ENCODE assay signal across 13 cellular contexts in the genomic region with DNA sequence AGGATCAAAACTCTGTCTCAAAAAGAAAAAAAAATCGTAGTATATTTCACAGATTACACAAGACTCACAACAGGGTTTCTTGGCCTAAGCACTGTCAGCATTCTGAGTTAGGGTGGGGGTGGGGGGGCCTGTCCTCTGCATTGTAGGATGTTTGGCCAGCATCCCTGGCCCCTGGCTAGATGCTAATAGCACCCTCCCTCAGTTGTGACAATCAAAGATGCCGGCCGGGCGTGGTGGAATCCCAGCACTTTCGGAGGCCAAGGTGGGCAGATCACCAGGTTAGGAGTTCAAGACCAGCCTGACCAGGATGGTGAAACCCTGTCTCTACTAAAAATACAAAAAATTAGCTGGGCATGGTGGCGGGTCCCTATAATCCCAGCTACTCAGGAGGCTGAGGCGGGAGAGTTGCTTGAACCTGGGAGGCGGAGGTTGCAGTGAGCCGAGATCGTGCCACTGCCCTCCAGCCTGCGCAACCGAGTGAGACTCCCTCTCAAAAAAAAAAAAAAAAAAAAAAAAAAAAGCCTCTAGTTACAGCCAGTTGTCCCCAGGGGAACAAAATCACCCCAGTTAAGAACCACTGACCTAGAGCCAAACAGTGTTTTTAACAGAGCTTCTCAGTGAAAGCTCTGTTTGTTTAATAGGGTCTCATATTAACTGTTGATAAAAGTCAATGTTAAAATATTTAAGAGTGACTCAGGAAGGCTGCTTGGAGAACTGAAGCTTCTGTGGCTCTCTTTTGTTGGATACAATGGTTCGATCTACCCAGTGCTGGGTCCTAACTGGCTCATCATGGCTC.
DNase-seq lines count a peak whose midpoint lies in the region; TF ChIP-seq lines count a peak whose summit lies in the region.
"Had no signal": no experiment of that assay in that cellular context is flagged by ENCODE, and none has a peak within 500 bp of the region (broad histone marks: within the 10 kb centered on the region; RNA-seq: fewer than 3 reads in every experiment).

No MANE protein-coding gene starts in this region.

- H3K79me2 ChIP-seq in hepatocyte, result no peaks in the 10 kb centered on the region

- no peaks in the 10 kb centered on the region for H4K20me1 ChIP-seq in hepatocyte (ENCODE audit: insufficient read depth, poor library complexity, severe bottlenecking)

- TF ChIP-seq CTCF in ascending aorta (IDR thresholded peaks at IDR 0.05) (no peak), hepatocyte (IDR thresholded peaks at IDR 0.05; ENCODE audit: poor library complexity) (no peak), tibial artery (IDR thresholded peaks at IDR 0.05) (no peak), GM20000 (IDR thresholded peaks at IDR 0.05; ENCODE audit: extremely low read depth, missing control alignments) (no peak), BE2C (IDR thresholded peaks at IDR 0.05; ENCODE audit: low read depth, low read length) (no peak)

- peaks cover 3 to 28% of the 10 kb centered on the region in 2 donors for H3K4me1 ChIP-seq in ascending aorta
- no peaks in the 10 kb centered on the region for H3K4me1 ChIP-seq in hepatocyte (ENCODE audit: insufficient read depth)
- peaks cover 0 to 45% (median 1%) of the 10 kb centered on the region in 4 donors for H3K4me1 ChIP-seq in tibial artery
- no peaks in the 10 kb centered on the region for H3K4me1 ChIP-seq in BE2C

- H3K9me3 ChIP-seq in ascending aorta (no peaks in the 10 kb centered on the region), hepatocyte (ENCODE audit: low read depth) (no peaks in the 10 kb centered on the region), tibial artery (no peaks in the 10 kb centered on the region), BE2C (no peaks in the 10 kb centered on the region)

- peak overlapping the region; percentile 82 to 86 for H3K27ac ChIP-seq in ascending aorta
- H3K27ac ChIP-seq in hepatocyte, result peak overlapping the region; percentile 31
- peak overlapping the region; percentile 42 to 54 for H3K27ac ChIP-seq in tibial artery
- H3K27ac ChIP-seq: HL-60 had no signal

- DNase-seq in ascending aorta (ENCODE audit: low spot score in 2 of 2) (no peak), hepatocyte (ENCODE audit: low spot score) (no peak), tibial artery (no peak), GM20000 (ENCODE audit: low spot score) (no peak), NCI-H2196 treated with DMSO at 0.1 percent for 48 hours (lab: John Stamatoyannopoulos, UW; ENCODE audit: unreplicated experiment) (no peak), BE2C (no peak)
- DNase-seq: ACHN; Calu3; CD4-positive, alpha-beta memory T cell; DMS79 treated with DMSO at 0.1 percent for 48 hours; H9 had no signal

- WGBS in hepatocyte (ENCODE audit: low lambda C conversion rate, missing lambda C conversion rate), result 90% methylated on average over 12 of the region's 13 CpGs

- no peaks in the 10 kb centered on the region for H3K9me2 ChIP-seq in hepatocyte (replicated peaks; ENCODE audit: insufficient read depth)

- H3K27me3 ChIP-seq in ascending aorta, result no peaks in the 10 kb centered on the region
- no peaks in the 10 kb centered on the region for H3K27me3 ChIP-seq in hepatocyte
- no peaks in the 10 kb centered on the region for H3K27me3 ChIP-seq in tibial artery
- H3K27me3 ChIP-seq in BE2C, result peaks cover 15% of the 10 kb centered on the region

- no peak overlapping the region for H2AFZ ChIP-seq in hepatocyte

- intact Hi-C loops in ascending aorta (cut with DNase I), result loop anchor here (5.0 kb wide), 4 partner anchors 35 to 185 kb away; a partner anchor contains a TSS
- intact Hi-C loops in tibial artery (cut with DNase I; ENCODE audit: low total_unique reads), result no loop called here

- no peak overlapping the region for H3K4me3 ChIP-seq in ascending aorta
- no peak overlapping the region for H3K4me3 ChIP-seq in hepatocyte
- no peak overlapping the region for H3K4me3 ChIP-seq in tibial artery
- H3K4me3 ChIP-seq in BE2C (ENCODE audit: low read depth, low read length), result no peak overlapping the region
- H3K4me3 ChIP-seq: GM12878 had no signal

- H3K36me3 ChIP-seq in ascending aorta (peaks cover 16 to 54% of the 10 kb centered on the region in 2 donors), hepatocyte (replicated peaks; ENCODE audit: insufficient read depth, low read depth) (no peaks in the 10 kb centered on the region), tibial artery (peaks cover 7 to 31% (median 9%) of the 10 kb centered on the region in 3 donors), BE2C (no peaks in the 10 kb centered on the region)

- no peak overlapping the region for H3K4me2 ChIP-seq in hepatocyte

Comparison
In these comparisons a context has a peak if more than half of its experiments do, and no peak if none do; other contexts are left out.
1. H3K27ac ChIP-seq: peak in every context shown above with its lines; median percentile 84 in ascending aorta; 48 in tibial artery; 31 in hepatocyte.